Comparison of ENCODE assay signal across 8 cellular contexts in the genomic region with DNA sequence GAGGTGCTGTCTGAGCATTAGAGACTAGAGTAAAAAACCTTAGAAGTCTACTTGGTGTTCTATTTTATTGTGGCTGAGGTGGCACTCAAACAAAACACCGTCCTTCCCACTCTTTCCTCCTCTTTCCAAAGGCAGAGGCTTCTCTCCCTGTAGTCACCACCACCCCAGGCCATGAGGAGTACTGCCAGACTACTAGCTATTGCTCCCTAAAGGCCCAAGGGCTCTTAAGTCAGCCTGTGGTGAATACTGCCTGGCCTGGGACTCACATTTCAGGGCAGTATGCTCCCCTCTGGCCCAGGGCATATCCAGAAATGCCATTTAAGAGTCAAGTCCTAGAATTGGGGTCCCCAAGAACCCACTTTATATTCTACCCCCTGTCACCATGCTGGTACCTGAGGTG.
"Had no signal": no experiment of that assay in that cellular context is flagged by ENCODE, and none has a peak within 500 bp of the region (broad histone marks: within the 10 kb centered on the region; RNA-seq: fewer than 3 reads in every experiment).

No MANE protein-coding gene starts in this region.

- H3K4me2 ChIP-seq: KMS-11 had no signal

- ATAC-seq: HepG2 had no signal

- H3K4me1 Mint-ChIP-seq: IgD-negative memory B cell had no signal

- H3K9ac ChIP-seq: KMS-11 had no signal

- H3K27me3 Mint-ChIP-seq: IgD-negative memory B cell had no signal

- DNase-seq: GOT3, HCEC 1CT, KBM-7 had no signal

- H3K27ac ChIP-seq: HL-60, KMS-11 had no signal

- H3K4me3 Mint-ChIP-seq: H9, IgD-negative memory B cell had no signal

- H3K27ac Mint-ChIP-seq: H9, IgD-negative memory B cell had no signal
